18 cellular contexts compared by ENCODE assay signal in the genomic region with DNA sequence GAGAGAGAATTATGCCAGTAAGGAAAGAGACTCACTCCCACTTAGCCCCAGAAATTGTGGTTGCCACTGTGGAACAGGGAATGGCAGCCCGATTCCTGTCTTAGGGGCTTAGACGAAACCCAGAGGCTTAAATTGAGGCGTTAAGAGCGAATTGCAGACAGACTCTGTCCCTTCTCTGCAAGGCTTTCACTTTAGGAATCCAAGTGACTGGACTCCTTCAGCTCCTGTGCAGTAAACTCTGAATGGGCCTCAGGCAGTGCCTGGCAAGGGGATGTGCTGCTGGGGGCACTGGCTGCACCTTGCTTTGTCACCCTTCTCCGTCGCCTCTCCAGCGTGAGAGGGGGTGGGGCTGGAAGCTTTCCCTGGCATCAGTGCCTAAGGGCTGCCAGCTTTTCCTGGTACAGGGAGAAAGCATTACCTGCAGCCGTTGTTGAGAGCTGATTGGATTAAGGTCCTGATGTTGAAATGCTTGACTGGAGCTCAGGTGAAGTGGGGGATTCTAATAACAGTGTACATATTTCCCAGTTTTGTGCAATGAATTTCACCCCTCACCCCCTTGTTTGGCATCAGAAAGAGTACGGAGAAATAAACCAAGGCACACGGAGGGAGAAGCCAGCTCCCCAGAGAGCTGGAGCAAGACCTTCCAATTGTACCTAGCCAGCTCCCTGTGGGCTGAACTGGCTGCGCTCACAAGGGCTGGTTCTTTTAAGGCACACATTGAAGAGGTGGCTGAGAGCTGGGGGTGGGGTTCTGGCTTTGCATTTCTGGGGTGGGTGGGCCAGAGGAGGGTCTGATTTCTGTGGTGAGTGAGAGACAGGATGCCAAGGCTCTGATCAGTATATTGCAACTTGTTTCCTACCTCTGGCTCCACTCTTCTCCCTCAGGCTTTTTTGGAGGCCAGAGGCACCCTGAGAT. TPM values are rescaled to one million over a fixed set of nuclear protein-coding genes. Genes with fewer than 3 reads are reported as not detected.
DNase-seq lines count a peak whose midpoint lies in the region; ATAC-seq lines count a peak whose summit lies in the region.
"Had no signal": no experiment of that assay in that cellular context is flagged by ENCODE, and none has a peak within 500 bp of the region (broad histone marks: within the 10 kb centered on the region; RNA-seq: fewer than 3 reads in every experiment).

No MANE protein-coding gene starts in this region.

- peaks cover 5% of the 10 kb centered on the region; the same call in 1 of the 2 replicates for H3K27me3 ChIP-seq in H7 (ENCODE audit: control insufficient read depth, insufficient read depth, low read length)
- no peaks in the 10 kb centered on the region for H3K27me3 ChIP-seq in endocrine pancreas (ENCODE audit: control insufficient read depth, insufficient read depth, low read length)
- H3K27me3 ChIP-seq in rectal smooth muscle tissue (ENCODE audit: control insufficient read depth, insufficient read depth, low read length): peaks cover 6% of the 10 kb centered on the region

- no peak for ATAC-seq in HG02642 (IDR thresholded peaks at IDR 0.05; ENCODE audit: poor library complexity, unreplicated experiment)
- ATAC-seq: gastrocnemius medialis, GM12878 had no signal

- peak; percentile 31 for DNase-seq in H7
- peak; percentile 63 for DNase-seq in NCI-H345 (lab: John Stamatoyannopoulos, UW)
- DNase-seq in mesenteric fat pad (ENCODE audit: low spot score): no peak
- no peak for DNase-seq in SHP77 (lab: John Stamatoyannopoulos, UW)
- no peak for DNase-seq in NCI-H2081 treated with DMSO at 0.1 percent for 48 hours (lab: John Stamatoyannopoulos, UW)
- DNase-seq: activated CD4-positive, alpha-beta T cell treated with anti-CD3 and anti-CD28 coated beads for 48 hours; central memory CD4-positive, alpha-beta T cell; EL; gastrocnemius medialis; NCI-H1694; stimulated activated CD4-positive, alpha-beta T cell treated with anti-CD3 and anti-CD28 coated beads, Interleukin-15, amount 100 ng/mL, for 24 hours; T1000 had no signal

- H3K36me3 ChIP-seq in H7 (replicated peaks; ENCODE audit: control insufficient read depth, insufficient read depth, low read length) (no peaks in the 10 kb centered on the region), endocrine pancreas (ENCODE audit: control insufficient read depth, insufficient read depth, low read length) (no peaks in the 10 kb centered on the region), rectal smooth muscle tissue (ENCODE audit: control insufficient read depth, insufficient read depth, low read length) (no peaks in the 10 kb centered on the region)
- H3K36me3 ChIP-seq: gastrocnemius medialis, SJSA1, suprapubic skin had no signal

- H3K27ac ChIP-seq in rectal smooth muscle tissue (ENCODE audit: low read depth, low read length): no peak overlapping the region
- H3K27ac ChIP-seq: gastrocnemius medialis, SJSA1, suprapubic skin had no signal

- H3K4me1 ChIP-seq in endocrine pancreas (ENCODE audit: control insufficient read depth, insufficient read depth, low read length): no peaks in the 10 kb centered on the region
- peaks cover 12% of the 10 kb centered on the region for H3K4me1 ChIP-seq in rectal smooth muscle tissue (ENCODE audit: control insufficient read depth, insufficient read depth, low read length)
- H3K4me1 ChIP-seq: gastrocnemius medialis had no signal

- H3K9me3 ChIP-seq in endocrine pancreas (ENCODE audit: control insufficient read depth, low read length): no peaks in the 10 kb centered on the region
- H3K9me3 ChIP-seq: gastrocnemius medialis, SJSA1, suprapubic skin had no signal

- no peak overlapping the region for H3K4me3 ChIP-seq in H7 (ENCODE audit: insufficient read depth, low read depth, low read length)
- H3K4me3 ChIP-seq in endocrine pancreas (ENCODE audit: control insufficient read depth, insufficient read depth, low read length): peak overlapping the region; percentile 53
- peak overlapping the region; percentile 71 for H3K4me3 ChIP-seq in rectal smooth muscle tissue (ENCODE audit: low read length)
- H3K4me3 ChIP-seq: GM12878, SJSA1, suprapubic skin had no signal

- H3K9ac ChIP-seq in endocrine pancreas (ENCODE audit: control insufficient read depth, insufficient read depth, low read length) (peak overlapping the region; percentile 34), rectal smooth muscle tissue (ENCODE audit: low read length) (no peak overlapping the region)

RNA-seq across cellular contexts. Expression of a gene that starts 39.7 kb away (rescaled TPM):
- total RNA-seq in H7 (2014; rRNA removed; shearing (Covaris generic)): 22.4 and 23.6 TPM in 2 replicates
- total RNA-seq in mesenteric fat pad: 11.5 TPM

Comparison
In these comparisons a context has a peak if more than half of its experiments do, and no peak if none do; other contexts are left out.
1. DNase-seq: peak in H7 (single experiment) and NCI-H345 (single experiment); none in mesenteric fat pad (single experiment), SHP77 (0 of 2) and NCI-H2081 treated with DMSO at 0.1 percent for 48 hours (single experiment).